25 cellular contexts compared by ENCODE assay signal in genomic region chr19:32029235-32029634, GRCh38.
"Had no signal": no experiment of that assay in that cellular context is flagged by ENCODE, and none has a peak within 500 bp of the region (broad histone marks: within the 10 kb centered on the region; RNA-seq: fewer than 3 reads in every experiment).

No MANE protein-coding gene starts in this region.

- H3K27me3 Mint-ChIP-seq: dendritic cell treated with granulocyte-macrophage colony-stimulating factor and Interleukin-4, amounts not matched to agents 40 ng/mL and 50 ng/mL, for 4 days had no signal

- H3K36me3 ChIP-seq: colonic mucosa, esophagus squamous epithelium, gastrocnemius medialis, heart right ventricle, left lung, lower lobe of right lung had no signal

- H3K4me3 Mint-ChIP-seq: dendritic cell treated with granulocyte-macrophage colony-stimulating factor and Interleukin-4, amounts not matched to agents 40 ng/mL and 50 ng/mL, for 4 days; effector memory CD8-positive, alpha-beta T cell; endodermal cell; naive B cell; naive thymus-derived CD8-positive, alpha-beta T cell had no signal

- ATAC-seq: effector memory CD8-positive, alpha-beta T cell; esophagus mucosa; gastrocnemius medialis; heart right ventricle; left cardiac atrium; left lung; left ventricle myocardium superior; lower lobe of right lung; mucosa of descending colon; naive thymus-derived CD8-positive, alpha-beta T cell had no signal

- H3K4me1 ChIP-seq: colonic mucosa, esophagus squamous epithelium, gastrocnemius medialis, heart right ventricle, left lung, lower lobe of right lung had no signal

- H3K4me3 ChIP-seq: colonic mucosa, esophagus squamous epithelium, gastrocnemius medialis, heart right ventricle, left lung, lower lobe of right lung, mucosa of descending colon had no signal

- DNase-seq: colonic mucosa; cortex of kidney; effector CD8-positive, alpha-beta T cell; effector memory CD8-positive, alpha-beta T cell; endodermal cell; erythroblast; esophagus squamous epithelium; foreskin fibroblast; foreskin melanocyte; gastrocnemius medialis; glutamatergic neuron; head of caudate nucleus; heart right ventricle; hippocampal formation; left cardiac atrium; left lung; left ventricle myocardium superior; lower lobe of right lung; mesenchymal stem cell; mucosa of descending colon; naive B cell; naive thymus-derived CD8-positive, alpha-beta T cell had no signal

- H3K36me3 Mint-ChIP-seq: naive thymus-derived CD8-positive, alpha-beta T cell had no signal

- H3K27ac ChIP-seq: colonic mucosa, epithelial cell of prostate, esophagus squamous epithelium, gastrocnemius medialis, heart right ventricle, left lung, lower lobe of right lung had no signal

- H3K4me1 Mint-ChIP-seq: endodermal cell, naive B cell had no signal

- H3K9me3 ChIP-seq: colonic mucosa, esophagus squamous epithelium, gastrocnemius medialis, left lung, lower lobe of right lung, mucosa of descending colon had no signal

- H3K27me3 ChIP-seq: colonic mucosa, esophagus squamous epithelium, gastrocnemius medialis, left lung had no signal

- H3K9me3 Mint-ChIP-seq: endodermal cell had no signal

- H3K27ac Mint-ChIP-seq: dendritic cell treated with granulocyte-macrophage colony-stimulating factor and Interleukin-4, amounts not matched to agents 40 ng/mL and 50 ng/mL, for 4 days; effector memory CD8-positive, alpha-beta T cell; endodermal cell; naive B cell; naive thymus-derived CD8-positive, alpha-beta T cell had no signal
